In genomic region chr18:475202-475624, GRCh38 we compare ENCODE assay signal across 10 cellular contexts. TPM values are rescaled to one million over a fixed set of nuclear protein-coding genes. Genes with fewer than 3 reads are reported as not detected.
DNase-seq lines count a peak whose midpoint lies in the region; ATAC-seq, FAIRE-seq and TF ChIP-seq lines count a peak whose summit lies in the region.
"Had no signal": no experiment of that assay in that cellular context is flagged by ENCODE, and none has a peak within 500 bp of the region (broad histone marks: within the 10 kb centered on the region; RNA-seq: fewer than 3 reads in every experiment).

No MANE protein-coding gene starts in this region.

- H3K27me3 Mint-ChIP-seq in HFFc6 (ENCODE audit: insufficient read depth) = peaks cover 8% of the 10 kb centered on the region
- H3K27me3 Mint-ChIP-seq in stimulated activated naive CD8-positive, alpha-beta T cell treated with anti-CD3 and anti-CD28 coated beads, Interleukin-15, amount 100 ng/mL, for 72 hours = peaks cover 11% of the 10 kb centered on the region

- no peak for ATAC-seq in activated CD4-positive, CD25-positive, alpha-beta regulatory T cell treated with anti-CD3 and anti-CD28 coated beads, Interleukin-2, amount 50 U/mL, for 24 hours
- ATAC-seq in stimulated activated naive CD8-positive, alpha-beta T cell treated with anti-CD3 and anti-CD28 coated beads, Interleukin-15, amount 100 ng/mL, for 72 hours = no peak

- H3K4me1 ChIP-seq in mammary epithelial cell (ENCODE audit: insufficient read depth, low read length) = no peaks in the 10 kb centered on the region
- peaks cover 14% of the 10 kb centered on the region for H3K4me1 ChIP-seq in testis
- H3K4me1 ChIP-seq in kidney (ENCODE audit: control insufficient read depth in 1 of 2, insufficient read depth in 1 of 2, low read depth in 1 of 2, low read length in 2 of 2) = no peaks in the 10 kb centered on the region

- H2AFZ ChIP-seq in mammary epithelial cell (ENCODE audit: low read depth, low read length) = no peak overlapping the region

- no peak for TF ChIP-seq POLR2A in testis (IDR thresholded peaks at IDR 0.05)

- H3K27ac ChIP-seq in mammary epithelial cell (ENCODE audit: insufficient read depth, low read depth, low read length) = no peak overlapping the region
- H3K27ac ChIP-seq in testis = peak overlapping the region; percentile 33 to 72
- no peak overlapping the region for H3K27ac ChIP-seq in kidney (ENCODE audit: low read depth in 2 of 2, low read length in 2 of 2)

- peak overlapping the region; percentile 28 for H3K4me2 ChIP-seq in mammary epithelial cell (ENCODE audit: insufficient read depth, low read depth, low read length)

- no peak overlapping the region for H3K9ac ChIP-seq in mammary epithelial cell (ENCODE audit: insufficient read depth, low read length)
- no peak overlapping the region for H3K9ac ChIP-seq in kidney (ENCODE audit: low read length in 2 of 2)

- WGBS in mammary epithelial cell (ENCODE audit: low coverage, missing lambda C conversion rate) = 26% methylated on average over 5 of the region's 5 CpGs
- WGBS in testis, 2 donors = 37% methylated on average over 5 of the region's 5 CpGs

- no peaks in the 10 kb centered on the region for H3K79me2 ChIP-seq in mammary epithelial cell (ENCODE audit: insufficient read depth, low read length)

- FAIRE-seq in kidney (lab: Jason Lieb, UNC) = no peak

- H3K9me3 ChIP-seq in mammary epithelial cell (replicated peaks; ENCODE audit: insufficient read depth, low read length) (no peaks in the 10 kb centered on the region), testis (no peaks in the 10 kb centered on the region), kidney (ENCODE audit: control insufficient read depth in 1 of 2, low read length in 2 of 2) (no peaks in the 10 kb centered on the region)

- in situ Hi-C loops in mammary epithelial cell (cut with MboI; ENCODE audit: low sequenced_read_pairs in 2 of 2) = no loop called here

- dilution Hi-C loops in mammary epithelial cell (cut with HindIII; ENCODE audit: low sequenced_read_pairs) = no loop called here

- H3K4me3 ChIP-seq in mammary epithelial cell (replicated peaks in 1 of 3; ENCODE audit: insufficient read depth in 1 of 3, low read depth in 2 of 3, low read length in 3 of 3) (no peak overlapping the region), testis (no peak overlapping the region), kidney (ENCODE audit: low read length in 2 of 2) (no peak overlapping the region)

- H3K27me3 ChIP-seq in mammary epithelial cell (ENCODE audit: insufficient read depth, low read length) (no peaks in the 10 kb centered on the region), testis (no peaks in the 10 kb centered on the region)

- intact Hi-C loops in mammary epithelial cell (cut with micrococcal nuclease) = no loop called here
- intact Hi-C loops in testis (cut with DNase I; ENCODE audit: low total_unique reads) = no loop called here
- intact Hi-C loops in kidney (cut with DNase I) = no loop called here

- no TSS peak for BruUV-seq in mammary epithelial cell (replicated peaks; lab: Mats Ljungman, UMichigan)

- peak overlapping the region; percentile 41 for H3K27ac Mint-ChIP-seq in HFFc6
- H3K27ac Mint-ChIP-seq in stimulated activated naive CD8-positive, alpha-beta T cell treated with anti-CD3 and anti-CD28 coated beads, Interleukin-15, amount 100 ng/mL, for 72 hours = no peak overlapping the region
- H3K27ac Mint-ChIP-seq: activated naive CD8-positive, alpha-beta T cell treated with anti-CD3 and anti-CD28 coated beads for 36 hours had no signal

- H3K36me3 ChIP-seq in mammary epithelial cell (ENCODE audit: insufficient read depth, low read length) (no peaks in the 10 kb centered on the region), testis (ENCODE audit: low read depth, missing control alignments) (no peaks in the 10 kb centered on the region), kidney (ENCODE audit: control insufficient read depth in 1 of 2, insufficient read depth in 2 of 2, low read length in 2 of 2) (no peaks in the 10 kb centered on the region)

- H3K4me1 Mint-ChIP-seq in HFFc6 (ENCODE audit: low read depth) = peaks cover 53% of the 10 kb centered on the region
- H3K4me1 Mint-ChIP-seq in stimulated activated naive CD8-positive, alpha-beta T cell treated with anti-CD3 and anti-CD28 coated beads, Interleukin-15, amount 100 ng/mL, for 72 hours = no peaks in the 10 kb centered on the region
- H3K4me1 Mint-ChIP-seq: activated naive CD8-positive, alpha-beta T cell treated with anti-CD3 and anti-CD28 coated beads for 36 hours had no signal

- CTCF ChIA-PET in mammary epithelial cell (lab: Charles Lee; ENCODE audit: low non-redundant PET) = no interaction called here

- H4K20me1 ChIP-seq in mammary epithelial cell (ENCODE audit: insufficient read depth, low read length) = no peaks in the 10 kb centered on the region

- DNase-seq in HFFc6 (peak; percentile 53), mammary epithelial cell (no peak), iPS DF 19.7 (ENCODE audit: low read depth, low spot score) (peak; percentile 80), testis (no peak), NCI-H2171 (lab: John Stamatoyannopoulos, UW) (no peak), kidney (no peak)
- no peak for DNase-seq in stimulated activated naive CD8-positive, alpha-beta T cell treated with anti-CD3 and anti-CD28 coated beads, Interleukin-15, amount 100 ng/mL, for 72 hours
- DNase-seq: activated naive CD8-positive, alpha-beta T cell treated with anti-CD3 and anti-CD28 coated beads for 36 hours; NCI-H446 had no signal

- H3K4me3 Mint-ChIP-seq in HFFc6 = peak overlapping the region; percentile 44
- no peak overlapping the region for H3K4me3 Mint-ChIP-seq in stimulated activated naive CD8-positive, alpha-beta T cell treated with anti-CD3 and anti-CD28 coated beads, Interleukin-15, amount 100 ng/mL, for 72 hours
- H3K4me3 Mint-ChIP-seq: activated naive CD8-positive, alpha-beta T cell treated with anti-CD3 and anti-CD28 coated beads for 36 hours had no signal

- no peaks in the 10 kb centered on the region for H3K9me3 Mint-ChIP-seq in HFFc6
- no peaks in the 10 kb centered on the region for H3K9me3 Mint-ChIP-seq in stimulated activated naive CD8-positive, alpha-beta T cell treated with anti-CD3 and anti-CD28 coated beads, Interleukin-15, amount 100 ng/mL, for 72 hours
- H3K9me3 Mint-ChIP-seq: activated naive CD8-positive, alpha-beta T cell treated with anti-CD3 and anti-CD28 coated beads for 36 hours had no signal

- TF ChIP-seq CTCF in HFFc6 (IDR thresholded peaks at IDR 0.05) = no peak
- TF ChIP-seq CTCF in mammary epithelial cell (conservative IDR thresholded peaks at IDR 0.05 in 1 of 2, IDR thresholded peaks at IDR 0.05 in 1 of 2; ENCODE audit: extremely low read depth in 1 of 2, insufficient read depth in 1 of 2, low read depth in 1 of 2, low read length in 2 of 2) = no peak
- no peak for TF ChIP-seq CTCF in testis (IDR thresholded peaks at IDR 0.05)
- no peak for TF ChIP-seq CTCF in kidney (IDR thresholded peaks at IDR 0.05; ENCODE audit: borderline replicate concordance, extremely low read depth, insufficient read depth)

- no peaks in the 10 kb centered on the region for H3K36me3 Mint-ChIP-seq in HFFc6 (ENCODE audit: low read depth)
- H3K36me3 Mint-ChIP-seq: activated naive CD8-positive, alpha-beta T cell treated with anti-CD3 and anti-CD28 coated beads for 36 hours had no signal

RNA-seq across cellular contexts. Expression of gene COLEC12, which starts 25.3 kb away (rescaled TPM):
- total RNA-seq in HFFc6 (2021; fragmentation: NEBNext Ultra II Directional; extraction: Animal tissue kit (Norgen Biotek cat#: 25700)) = under 1 TPM in 5 of 6 experiments, not detected in 1; 0.05 to 0.21 (median 0.15) TPM
- total RNA-seq in mammary epithelial cell = under 1 TPM in 1 of 2 donors, not detected in 1; 0.50 TPM
- polyA plus RNA-seq in mammary epithelial cell = not detected
- polyA minus RNA-seq in mammary epithelial cell = not detected
- total RNA-seq in testis = 1 to 10 TPM; 4.5 to 8.1 TPM
- polyA plus RNA-seq in testis (ENCODE audit: insufficient read depth, low read depth, low replicate concordance) = 10.4 TPM
- total RNA-seq in kidney = 7.4 TPM
- polyA plus RNA-seq in kidney (ENCODE audit: insufficient read depth, low read depth, low replicate concordance) = 1.3 TPM
- total RNA-seq: activated naive CD8-positive, alpha-beta T cell treated with anti-CD3 and anti-CD28 coated beads for 36 hours had no signal

Comparison
In these comparisons a context has a peak if more than half of its experiments do, and no peak if none do; other contexts are left out.
1. DNase-seq: peak in HFFc6 (single experiment) and iPS DF 19.7 (single experiment); none in mammary epithelial cell (single experiment), testis (single experiment), NCI-H2171 (single experiment), kidney (single experiment) and stimulated activated naive CD8-positive, alpha-beta T cell treated with anti-CD3 and anti-CD28 coated beads, Interleukin-15, amount 100 ng/mL, for 72 hours (0 of 2).
2. H3K27ac ChIP-seq: peak in testis (2 of 2); none in mammary epithelial cell (single experiment) and kidney (0 of 2).